36 cellular contexts compared by ENCODE assay signal in genomic region chr3:44910693-44911092, GRCh38. TPM values are rescaled to one million over a fixed set of nuclear protein-coding genes. Genes with fewer than 3 reads are reported as not detected.
"Had no signal": no experiment of that assay in that cellular context is flagged by ENCODE, and none has a peak within 500 bp of the region (broad histone marks: within the 10 kb centered on the region; RNA-seq: fewer than 3 reads in every experiment).

No MANE protein-coding gene starts in this region.

- DNase-seq: Karpas-422, Kasumi-1, MG63, MM.1S, MV-4-11, NCI-H1048, NCI-H1092, NCI-H1092 treated with DMSO at 0.1 percent for 48 hours, NCI-H1105, NCI-H1105 treated with DMSO at 0.1 percent for 48 hours, NCI-H1417, NCI-H1417 treated with DMSO at 0.1 percent for 48 hours, NCI-H1436, NCI-H1436 treated with DMSO at 0.1 percent for 48 hours, NCI-H146, NCI-H1694, NCI-H1694 treated with DMSO at 0.1 percent for 48 hours, NCI-H187, NCI-H187 treated with DMSO at 0.1 percent for 48 hours, NCI-H1930, NCI-H2029, NCI-H2029 treated with DMSO at 0.1 percent for 48 hours, NCI-H2081, NCI-H2081 treated with DMSO at 0.1 percent for 48 hours, NCI-H2107, NCI-H2171, NCI-H2171 treated with DMSO at 0.1 percent for 48 hours, NCI-H2227 treated with DMSO at 0.1 percent for 48 hours, NCI-H226, NCI-H345, NCI-H446, NCI-H446 treated with DMSO at 0.1 percent for 48 hours, NCI-H510A had no signal

- H3K36me3 ChIP-seq: MG63 had no signal

- H3K27ac ChIP-seq: KMS-11 had no signal

- H3K27me3 ChIP-seq: MG63 had no signal

- H3K4me2 ChIP-seq: KMS-11 had no signal

- H3K4me3 ChIP-seq: MG63 had no signal

- H3K9ac ChIP-seq: KMS-11 had no signal

- H3K9me3 ChIP-seq: MG63 had no signal

RNA-seq across cellular contexts. Expression of gene TGM4, which starts 36.3 kb away (rescaled TPM):
- total RNA-seq: M059J, NCI-H460 had no signal
